Comparison of ENCODE assay signal across 16 cellular contexts in the genomic region with DNA sequence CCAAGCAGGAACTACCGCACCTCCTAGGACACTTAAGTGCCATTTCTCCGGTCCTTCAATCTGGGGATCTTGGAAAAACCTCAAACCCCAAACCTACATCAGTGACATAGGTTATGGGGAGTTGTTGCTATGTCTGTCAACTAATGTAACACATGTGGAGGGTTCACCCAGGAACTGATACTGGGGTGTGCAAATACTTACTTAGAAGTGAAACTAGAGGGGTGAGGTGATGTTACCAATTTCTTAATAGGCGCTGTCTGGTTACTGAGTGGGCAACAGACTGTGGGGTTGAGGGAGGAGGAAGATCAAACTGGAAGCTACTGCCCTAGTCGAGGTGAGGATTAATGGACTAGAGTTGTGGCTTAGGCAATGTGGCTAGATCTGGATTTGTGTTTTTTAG. TPM values are rescaled to one million over a fixed set of nuclear protein-coding genes. Genes with fewer than 3 reads are reported as not detected.
DNase-seq lines count a peak whose midpoint lies in the region; ATAC-seq and TF ChIP-seq lines count a peak whose summit lies in the region.
"Had no signal": no experiment of that assay in that cellular context is flagged by ENCODE, and none has a peak within 500 bp of the region (broad histone marks: within the 10 kb centered on the region; RNA-seq: fewer than 3 reads in every experiment).

No MANE protein-coding gene starts in this region.

- POLR2A ChIA-PET in activated CD4-positive, alpha-beta memory T cell treated with anti-CD3 and anti-CD28 coated beads, Interleukin-2, amount 10 ng/mL, durations not matched to agents 7 days and 5 days (lab: Charles Lee): no interaction called here
- POLR2A ChIA-PET in activated CD4-positive, alpha-beta memory T cell treated with anti-CD3 and anti-CD28 coated beads for 36 hours (lab: Charles Lee): interaction anchor here (0.6 kb wide), 1 partner anchor 16 kb away, joined by 4 read pairs; no protein-coding TSS in a partner anchor

- no peaks in the 10 kb centered on the region for H3F3A ChIP-seq in Loucy (ENCODE audit: low read depth)

- H2AFZ ChIP-seq in Loucy (ENCODE audit: low read length): no peak overlapping the region

- H3K36me3 ChIP-seq in Loucy (ENCODE audit: insufficient read depth, low read length): peaks cover 7% of the 10 kb centered on the region; the same call in 1 of the 2 replicates

- H3K9me3 ChIP-seq in Loucy (ENCODE audit: insufficient read depth, low read depth, low read length): no peaks in the 10 kb centered on the region

- H3K9ac ChIP-seq in Loucy (ENCODE audit: low read depth, low read length, poor library complexity, severe bottlenecking): no peak overlapping the region
- H3K9ac ChIP-seq: KMS-11 had no signal

- H4K20me1 ChIP-seq in Loucy (ENCODE audit: insufficient read depth, low read length, poor library complexity, severe bottlenecking): peaks cover 3% of the 10 kb centered on the region

- H3K4me3 ChIP-seq in Loucy (ENCODE audit: low read length, poor library complexity, severe bottlenecking): peak overlapping the region; percentile 88
- peak overlapping the region; percentile 78 for H3K4me3 ChIP-seq in coronary artery
- H3K4me3 ChIP-seq: A549 had no signal

- intact Hi-C loops in activated CD4-positive, alpha-beta memory T cell treated with anti-CD3 and anti-CD28 coated beads for 36 hours (cut with micrococcal nuclease): no loop called here

- peaks cover 78% of the 10 kb centered on the region for H3K36me3 Mint-ChIP-seq in activated CD4-positive, alpha-beta memory T cell treated with anti-CD3 and anti-CD28 coated beads, Interleukin-2, amount 10 ng/mL, durations not matched to agents 7 days and 5 days (ENCODE audit: low read depth)
- peaks cover 68% of the 10 kb centered on the region for H3K36me3 Mint-ChIP-seq in activated CD4-positive, alpha-beta memory T cell treated with anti-CD3 and anti-CD28 coated beads for 36 hours
- peaks cover 56% of the 10 kb centered on the region for H3K36me3 Mint-ChIP-seq in progenitor cell of endocrine pancreas (ENCODE audit: insufficient read depth)

- H3K27me3 Mint-ChIP-seq in activated CD4-positive, alpha-beta memory T cell treated with anti-CD3 and anti-CD28 coated beads, Interleukin-2, amount 10 ng/mL, durations not matched to agents 7 days and 5 days: no peaks in the 10 kb centered on the region
- H3K27me3 Mint-ChIP-seq in activated CD4-positive, alpha-beta memory T cell treated with anti-CD3 and anti-CD28 coated beads for 36 hours: no peaks in the 10 kb centered on the region
- no peaks in the 10 kb centered on the region for H3K27me3 Mint-ChIP-seq in progenitor cell of endocrine pancreas
- H3K27me3 Mint-ChIP-seq: activated CD4-positive, alpha-beta T cell treated with anti-CD3 and anti-CD28 coated beads, Interleukin-2, amount 10 ng/mL, durations not matched to agents 24 days and 14 days had no signal

- no peaks in the 10 kb centered on the region for H3K27me3 ChIP-seq in Loucy (ENCODE audit: insufficient read depth, low read length, poor library complexity, severe bottlenecking)
- H3K27me3 ChIP-seq in foreskin keratinocyte: no peaks in the 10 kb centered on the region

- TF ChIP-seq CTCF in Loucy (conservative IDR thresholded peaks at IDR 0.05; ENCODE audit: low read length) (no peak), coronary artery (IDR thresholded peaks at IDR 0.05) (no peak), progenitor cell of endocrine pancreas (IDR thresholded peaks at IDR 0.05; ENCODE audit: unreplicated experiment) (no peak), foreskin keratinocyte (conservative IDR thresholded peaks at IDR 0.05) (no peak)

- H3K9me3 Mint-ChIP-seq in activated CD4-positive, alpha-beta memory T cell treated with anti-CD3 and anti-CD28 coated beads, Interleukin-2, amount 10 ng/mL, durations not matched to agents 7 days and 5 days: peaks cover 49% of the 10 kb centered on the region
- peaks cover 50% of the 10 kb centered on the region for H3K9me3 Mint-ChIP-seq in activated CD4-positive, alpha-beta memory T cell treated with anti-CD3 and anti-CD28 coated beads for 36 hours
- H3K9me3 Mint-ChIP-seq in progenitor cell of endocrine pancreas (ENCODE audit: low read depth): peaks cover 14% of the 10 kb centered on the region

- CTCF ChIA-PET in activated CD4-positive, alpha-beta memory T cell treated with anti-CD3 and anti-CD28 coated beads, Interleukin-2, amount 10 ng/mL, durations not matched to agents 7 days and 5 days (lab: Charles Lee): no interaction called here
- CTCF ChIA-PET in activated CD4-positive, alpha-beta memory T cell treated with anti-CD3 and anti-CD28 coated beads for 36 hours (lab: Charles Lee): no interaction called here

- peak overlapping the region; percentile 82 for H3K4me2 ChIP-seq in Loucy (ENCODE audit: low read depth, low read length, poor library complexity, severe bottlenecking)
- H3K4me2 ChIP-seq: A549, KMS-11 had no signal

- no peak overlapping the region for H3K27ac Mint-ChIP-seq in activated CD4-positive, alpha-beta memory T cell treated with anti-CD3 and anti-CD28 coated beads, Interleukin-2, amount 10 ng/mL, durations not matched to agents 7 days and 5 days
- H3K27ac Mint-ChIP-seq in activated CD4-positive, alpha-beta memory T cell treated with anti-CD3 and anti-CD28 coated beads for 36 hours: no peak overlapping the region
- peak overlapping the region; percentile 11 for H3K27ac Mint-ChIP-seq in progenitor cell of endocrine pancreas
- H3K27ac Mint-ChIP-seq: activated CD4-positive, alpha-beta T cell treated with anti-CD3 and anti-CD28 coated beads, Interleukin-2, amount 10 ng/mL, durations not matched to agents 24 days and 14 days had no signal

- H3K9me2 ChIP-seq in Loucy (replicated peaks; ENCODE audit: low read depth, low read length): no peaks in the 10 kb centered on the region

- no peak for DNase-seq in activated CD4-positive, alpha-beta memory T cell treated with anti-CD3 and anti-CD28 coated beads, Interleukin-2, amount 10 ng/mL, durations not matched to agents 7 days and 5 days
- DNase-seq in activated CD4-positive, alpha-beta memory T cell treated with anti-CD3 and anti-CD28 coated beads for 36 hours: no peak
- DNase-seq in coronary artery (ENCODE audit: low spot score): no peak
- DNase-seq in progenitor cell of endocrine pancreas (ENCODE audit: low spot score, unreplicated experiment): no peak
- no peak for DNase-seq in foreskin keratinocyte
- no peak for DNase-seq in NCI-H1417 (lab: John Stamatoyannopoulos, UW)
- no peak for DNase-seq in cerebellar cortex (ENCODE audit: low spot score)
- DNase-seq: activated CD4-positive, alpha-beta T cell treated with anti-CD3 and anti-CD28 coated beads, Interleukin-2, amount 10 ng/mL, durations not matched to agents 24 days and 14 days; activated naive CD4-positive, alpha-beta T cell; kidney glomerular epithelial cell; NCI-H187 treated with DMSO at 0.1 percent for 48 hours; NCI-H524 treated with DMSO at 0.1 percent for 48 hours; T-helper 1 cell had no signal

- peak overlapping the region; percentile 34 for H3K4me3 Mint-ChIP-seq in activated CD4-positive, alpha-beta memory T cell treated with anti-CD3 and anti-CD28 coated beads, Interleukin-2, amount 10 ng/mL, durations not matched to agents 7 days and 5 days
- H3K4me3 Mint-ChIP-seq in activated CD4-positive, alpha-beta memory T cell treated with anti-CD3 and anti-CD28 coated beads for 36 hours: no peak overlapping the region
- H3K4me3 Mint-ChIP-seq in progenitor cell of endocrine pancreas (ENCODE audit: low read depth): peak overlapping the region; percentile 7

- H3K4me1 Mint-ChIP-seq in activated CD4-positive, alpha-beta memory T cell treated with anti-CD3 and anti-CD28 coated beads, Interleukin-2, amount 10 ng/mL, durations not matched to agents 7 days and 5 days: peaks cover 42% of the 10 kb centered on the region
- H3K4me1 Mint-ChIP-seq in activated CD4-positive, alpha-beta memory T cell treated with anti-CD3 and anti-CD28 coated beads for 36 hours (ENCODE audit: low read depth): peaks cover 30% of the 10 kb centered on the region
- peaks cover 13% of the 10 kb centered on the region for H3K4me1 Mint-ChIP-seq in progenitor cell of endocrine pancreas (ENCODE audit: low read depth)

- ATAC-seq in foreskin keratinocyte: no peak
- ATAC-seq: A549 had no signal

- peaks cover 64% of the 10 kb centered on the region for H3K79me2 ChIP-seq in Loucy (ENCODE audit: insufficient read depth, low read length)

- H3K27ac ChIP-seq in coronary artery: no peak overlapping the region
- no peak overlapping the region for H3K27ac ChIP-seq in foreskin keratinocyte
- H3K27ac ChIP-seq: A549, KMS-11 had no signal

- H3K4me1 ChIP-seq in Loucy (ENCODE audit: insufficient read depth, low read length, poor library complexity, severe bottlenecking): peaks cover 31% of the 10 kb centered on the region
- peaks cover 4% of the 10 kb centered on the region for H3K4me1 ChIP-seq in foreskin keratinocyte
- H3K4me1 ChIP-seq: A549 had no signal

RNA-seq across cellular contexts. Expression of a gene that starts 1.9 kb away (rescaled TPM):
- total RNA-seq in activated CD4-positive, alpha-beta memory T cell treated with anti-CD3 and anti-CD28 coated beads, Interleukin-2, amount 10 ng/mL, durations not matched to agents 7 days and 5 days: 10 to 100 TPM; 20.1 to 21.8 TPM
- total RNA-seq in activated CD4-positive, alpha-beta memory T cell treated with anti-CD3 and anti-CD28 coated beads for 36 hours: 10 to 100 TPM; 11.5 to 11.7 TPM
- total RNA-seq in progenitor cell of endocrine pancreas (33.1 and 33.2 TPM in 2 replicates), foreskin keratinocyte (10.7 and 10.9 TPM in 2 replicates)
- polyA plus RNA-seq in foreskin keratinocyte: 3.8 and 5.6 TPM in 2 replicates

RNA-seq across cellular contexts. Expression of a gene that starts 24.8 kb away (rescaled TPM):
- total RNA-seq in activated CD4-positive, alpha-beta memory T cell treated with anti-CD3 and anti-CD28 coated beads, Interleukin-2, amount 10 ng/mL, durations not matched to agents 7 days and 5 days: 10 to 100 TPM; 14.9 to 15.1 TPM
- total RNA-seq in activated CD4-positive, alpha-beta memory T cell treated with anti-CD3 and anti-CD28 coated beads for 36 hours: 1 to 10 TPM; 7.8 to 8.3 TPM
- total RNA-seq in progenitor cell of endocrine pancreas: 32.8 and 35.3 TPM in 2 replicates
- 7.0 and 8.5 TPM in 2 replicates for total RNA-seq in foreskin keratinocyte
- 2.2 and 3.0 TPM in 2 replicates for polyA plus RNA-seq in foreskin keratinocyte

RNA-seq across cellular contexts. Expression of a gene that starts 43.3 kb away (rescaled TPM):
- 1 to 10 TPM; 8.4 to 8.6 TPM for total RNA-seq in activated CD4-positive, alpha-beta memory T cell treated with anti-CD3 and anti-CD28 coated beads, Interleukin-2, amount 10 ng/mL, durations not matched to agents 7 days and 5 days
- total RNA-seq in activated CD4-positive, alpha-beta memory T cell treated with anti-CD3 and anti-CD28 coated beads for 36 hours: 1 to 10 TPM; 4.8 to 6.1 TPM
- total RNA-seq in progenitor cell of endocrine pancreas: 27.2 and 27.9 TPM in 2 replicates
- 8.3 and 8.6 TPM in 2 replicates for total RNA-seq in foreskin keratinocyte
- polyA plus RNA-seq in foreskin keratinocyte: 4.3 and 5.6 TPM in 2 replicates

RNA-seq across cellular contexts. Expression of a gene that starts 44.0 kb away (rescaled TPM):
- total RNA-seq in activated CD4-positive, alpha-beta memory T cell treated with anti-CD3 and anti-CD28 coated beads, Interleukin-2, amount 10 ng/mL, durations not matched to agents 7 days and 5 days: 10 to 100 TPM; 13.2 to 13.5 TPM
- 1 to 10 TPM; 5.4 to 6.3 TPM for total RNA-seq in activated CD4-positive, alpha-beta memory T cell treated with anti-CD3 and anti-CD28 coated beads for 36 hours
- 11.7 and 15.4 TPM in 2 replicates for total RNA-seq in progenitor cell of endocrine pancreas
- 5.1 and 5.7 TPM in 2 replicates for total RNA-seq in foreskin keratinocyte
- 2.7 and 3.2 TPM in 2 replicates for polyA plus RNA-seq in foreskin keratinocyte

RNA-seq across cellular contexts. Expression of a gene that starts 58.7 kb away (rescaled TPM):
- total RNA-seq in activated CD4-positive, alpha-beta memory T cell treated with anti-CD3 and anti-CD28 coated beads, Interleukin-2, amount 10 ng/mL, durations not matched to agents 7 days and 5 days: 10 to 100 TPM; 14.0 to 14.6 TPM
- total RNA-seq in activated CD4-positive, alpha-beta memory T cell treated with anti-CD3 and anti-CD28 coated beads for 36 hours: 10 to 100 TPM; 14.2 to 15.2 TPM
- total RNA-seq in progenitor cell of endocrine pancreas: 24.9 and 29.8 TPM in 2 replicates
- total RNA-seq in foreskin keratinocyte: 22.4 and 26.0 TPM in 2 replicates
- 3.9 and 4.4 TPM in 2 replicates for polyA plus RNA-seq in foreskin keratinocyte
